ENCODE assay signal across 8 cellular contexts in genomic region chr9:120916573-120916972, GRCh38. TPM values are rescaled to one million over a fixed set of nuclear protein-coding genes. Genes with fewer than 3 reads are reported as not detected.
A peak's percentile ranks its signal among the peaks of the same experiment; 100 is the strongest.
DNase-seq lines count a peak whose midpoint lies in the region; ATAC-seq and TF ChIP-seq lines count a peak whose summit lies in the region.

No MANE protein-coding gene starts in this region.

- TF ChIP-seq RAD21 in SK-N-SH (IDR thresholded peaks at IDR 0.05; ENCODE audit: low read length) = peak; percentile 52

- H3K27me3 ChIP-seq in CD8-positive, alpha-beta T cell (ENCODE audit: insufficient read depth, low read length) = no peaks in the 10 kb centered on the region
- H3K27me3 ChIP-seq in SK-N-SH (ENCODE audit: insufficient read depth) (no peaks in the 10 kb centered on the region), fibroblast of lung (ENCODE audit: control insufficient read depth, insufficient read depth, low read length) (no peaks in the 10 kb centered on the region)

- no peak for TF ChIP-seq CTCF in CD8-positive, alpha-beta T cell (IDR thresholded peaks at IDR 0.05)
- TF ChIP-seq CTCF in SK-N-SH (IDR thresholded peaks at IDR 0.05) (peak; percentile 17; the same call in 1 of the 2 replicates), fibroblast of lung (conservative IDR thresholded peaks at IDR 0.05 in 1 of 2, IDR thresholded peaks at IDR 0.05 in 1 of 2; ENCODE audit: low read depth in 1 of 2, low read length in 2 of 2) (peak in 1 of 2 donors; percentile 37), osteocyte (IDR thresholded peaks at IDR 0.05) (peak; percentile 49)

- H3K4me3 ChIP-seq in CD8-positive, alpha-beta T cell (ENCODE audit: low read depth, low read length) = no peak overlapping the region
- H3K4me3 ChIP-seq in SK-N-SH (ENCODE audit: low read depth in 2 of 2, low read length in 1 of 2) (no peak overlapping the region), fibroblast of lung (replicated peaks in 1 of 4; ENCODE audit: control extremely low read depth in 1 of 4, insufficient read depth in 1 of 4, low read depth in 3 of 4, low read length in 4 of 4) (no peak overlapping the region)

- H3K9ac ChIP-seq in SK-N-SH = no peak overlapping the region
- no peak overlapping the region for H3K9ac ChIP-seq in fibroblast of lung (ENCODE audit: insufficient read depth, low read length)

- H3K27ac ChIP-seq in CD8-positive, alpha-beta T cell (ENCODE audit: low read depth, low read length) = no peak overlapping the region
- H3K27ac ChIP-seq in SK-N-SH (ENCODE audit: low read depth in 2 of 2, low read length in 1 of 2) (peak overlapping the region in 1 of 2 experiments; percentile 95; a peak in 2 of 4 replicates), fibroblast of lung (ENCODE audit: insufficient read depth, low read length) (no peak overlapping the region)

- peak overlapping the region; percentile 90 for H3K27ac Mint-ChIP-seq in CD8-positive, alpha-beta T cell
- peak overlapping the region; percentile 100 for H3K27ac Mint-ChIP-seq in osteocyte (ENCODE audit: unreplicated experiment)

- peaks cover 73% of the 10 kb centered on the region for H3K4me1 ChIP-seq in CD8-positive, alpha-beta T cell (ENCODE audit: insufficient read depth, low read length)
- H3K4me1 ChIP-seq in SK-N-SH (ENCODE audit: control insufficient read depth in 1 of 2, insufficient read depth in 2 of 2, low read depth in 1 of 2, low read length in 1 of 2) (peaks cover 27 to 62% of the 10 kb centered on the region in 2 experiments), fibroblast of lung (ENCODE audit: control insufficient read depth, extremely low read depth, insufficient read depth, low read length) (peaks cover 6% of the 10 kb centered on the region)

- no peak overlapping the region for H2AFZ ChIP-seq in SK-N-SH (ENCODE audit: low read depth)
- no peak overlapping the region for H2AFZ ChIP-seq in fibroblast of lung (ENCODE audit: low read length)

- H3K9me3 Mint-ChIP-seq in CD8-positive, alpha-beta T cell = no peaks in the 10 kb centered on the region
- H3K9me3 Mint-ChIP-seq in osteocyte (ENCODE audit: unreplicated experiment) = peaks cover 4% of the 10 kb centered on the region

- H3K36me3 Mint-ChIP-seq in CD8-positive, alpha-beta T cell = peaks cover 83% of the 10 kb centered on the region
- peaks cover 11% of the 10 kb centered on the region for H3K36me3 Mint-ChIP-seq in osteocyte (ENCODE audit: unreplicated experiment)

- peak in 1 of 2 experiments; percentile 63; a peak in 1 of 4 replicates for TF ChIP-seq EP300 in SK-N-SH (IDR thresholded peaks at IDR 0.05; ENCODE audit: borderline replicate concordance in 1 of 2, low read depth in 1 of 2, low read length in 1 of 2)

- peaks cover 45% of the 10 kb centered on the region for H3K36me3 ChIP-seq in CD8-positive, alpha-beta T cell (ENCODE audit: insufficient read depth, low read length)
- H3K36me3 ChIP-seq in SK-N-SH (replicated peaks in 1 of 2; ENCODE audit: control insufficient read depth in 1 of 2, insufficient read depth in 2 of 2, low read length in 1 of 2) (no peaks in the 10 kb centered on the region), fibroblast of lung (ENCODE audit: control insufficient read depth, insufficient read depth, low read length) (no peaks in the 10 kb centered on the region)

- H3K9me2 ChIP-seq in SK-N-SH = no peaks in the 10 kb centered on the region

- no peaks in the 10 kb centered on the region for H3K27me3 Mint-ChIP-seq in CD8-positive, alpha-beta T cell (ENCODE audit: low read depth)
- H3K27me3 Mint-ChIP-seq in osteocyte (ENCODE audit: unreplicated experiment) = no peaks in the 10 kb centered on the region

- peak overlapping the region; percentile 37; the same call in 1 of the 2 replicates for H3K4me2 ChIP-seq in SK-N-SH
- H3K4me2 ChIP-seq in fibroblast of lung (ENCODE audit: extremely low read depth, insufficient read depth, low read length) = peak overlapping the region; percentile 18

- POLR2A ChIA-PET in CD8-positive, alpha-beta T cell (lab: Charles Lee) = interaction anchor here (0.6 to 38.7 kb wide), 10 partner anchors 0 to 404 kb away, joined by 3 to 1009 read pairs (median 4); partner anchors contain the start of genes PHF19 and TRAF1
- POLR2A ChIA-PET in SK-N-SH (lab: Yijun Ruan, JAX) = interaction anchor here (0.6 to 2.3 kb wide), 8 partner anchors 16 to 168 kb away, joined by 3 to 10 read pairs (median 4); partner anchors contain the start of genes FBXW2 and PHF19

- H3F3A ChIP-seq in SK-N-SH (replicated peaks; ENCODE audit: insufficient read depth) = peaks cover 5% of the 10 kb centered on the region

- CTCF ChIA-PET in CD8-positive, alpha-beta T cell (lab: Charles Lee) = interaction anchor here (0.7 to 2.6 kb wide), 10 partner anchors 9 to 74 kb away, joined by 3 to 16 read pairs (median 4); partner anchors contain the start of genes PSMD5 and TRAF1
- CTCF ChIA-PET in SK-N-SH (lab: Yijun Ruan, JAX) = interaction anchor here (0.6 to 1.7 kb wide), 9 partner anchors 9 to 330 kb away, joined by 3 to 9 read pairs (median 3); no protein-coding TSS in a partner anchor

- H3K79me2 ChIP-seq in SK-N-SH (ENCODE audit: insufficient read depth) (no peaks in the 10 kb centered on the region), fibroblast of lung (ENCODE audit: control insufficient read depth, insufficient read depth, low read length) (no peaks in the 10 kb centered on the region)

- peaks cover 86% of the 10 kb centered on the region for H3K4me1 Mint-ChIP-seq in CD8-positive, alpha-beta T cell (ENCODE audit: low read depth)
- peaks cover 71% of the 10 kb centered on the region for H3K4me1 Mint-ChIP-seq in osteocyte (ENCODE audit: unreplicated experiment)

- H3K4me3 Mint-ChIP-seq in CD8-positive, alpha-beta T cell = peak overlapping the region; percentile 16
- peak overlapping the region; percentile 49 for H3K4me3 Mint-ChIP-seq in osteocyte (ENCODE audit: unreplicated experiment)

- WGBS in SK-N-SH (ENCODE audit: low lambda C conversion rate) = 14% methylated on average over 3 of the region's 3 CpGs

- H4K20me1 ChIP-seq in SK-N-SH (ENCODE audit: insufficient read depth) (no peaks in the 10 kb centered on the region), fibroblast of lung (ENCODE audit: control insufficient read depth, extremely low read depth, insufficient read depth, low read length) (no peaks in the 10 kb centered on the region)

- no peaks in the 10 kb centered on the region for H3K9me3 ChIP-seq in CD8-positive, alpha-beta T cell (ENCODE audit: low read length)
- no peaks in the 10 kb centered on the region for H3K9me3 ChIP-seq in SK-N-SH
- H3K9me3 ChIP-seq in fibroblast of lung (ENCODE audit: control insufficient read depth, insufficient read depth, low read depth, low read length) = no peaks in the 10 kb centered on the region

- no peak for DNase-seq in CD8-positive, alpha-beta T cell
- DNase-seq in SK-N-SH = peak; percentile 78
- peak in 1 of 2 donors; percentile 93 for DNase-seq in fibroblast of lung (ENCODE audit: low read depth in 2 of 2)
- no peak for DNase-seq in osteocyte (ENCODE audit: extremely low spot score, unreplicated experiment)
- DNase-seq in NCI-H1048 (lab: John Stamatoyannopoulos, UW) = no peak

- intact Hi-C loops in CD8-positive, alpha-beta T cell (cut with DNase I, micrococcal nuclease) = loop anchor here (1.0 to 2.0 kb wide), 4 partner anchors 9 to 26 kb away; no protein-coding TSS in a partner anchor

- no peak for ATAC-seq in CD8-positive, alpha-beta T cell
- ATAC-seq in GM18870 (IDR thresholded peaks at IDR 0.05; ENCODE audit: unreplicated experiment) (no peak), GM19452 (IDR thresholded peaks at IDR 0.05; ENCODE audit: unreplicated experiment) (no peak), HG03442 (IDR thresholded peaks at IDR 0.05; ENCODE audit: unreplicated experiment) (no peak)

TF ChIP-seq in SK-N-SH, 30 proteins besides CTCF, POLR2A, EP300 and RAD21 (continues in another document):
- TF ChIP-seq MEF2A (IDR thresholded peaks at IDR 0.05; ENCODE audit: borderline replicate concordance, low read depth) = no peak
- no peak for TF ChIP-seq MXI1 (IDR thresholded peaks at IDR 0.05; ENCODE audit: low read depth, low read length)
- TF ChIP-seq TAF1 (IDR thresholded peaks at IDR 0.05; ENCODE audit: borderline replicate concordance, low read depth, low read length) = no peak
- peak; percentile 55 for TF ChIP-seq CHD2 (IDR thresholded peaks at IDR 0.05; ENCODE audit: low read length, partially characterized antibody)
- no peak for TF ChIP-seq ELF1 (IDR thresholded peaks at IDR 0.05)
- TF ChIP-seq FOXJ3 (CRISPR knock-in tag; IDR thresholded peaks at IDR 0.05) = no peak; the same call in 1 of the 2 replicates
- no peak for TF ChIP-seq FOSL2 (IDR thresholded peaks at IDR 0.05; ENCODE audit: borderline replicate concordance, low read depth)
- no peak for TF ChIP-seq RFX5 (IDR thresholded peaks at IDR 0.05; ENCODE audit: low read length)
- TF ChIP-seq IRF3 (IDR thresholded peaks at IDR 0.05; ENCODE audit: low read depth, low read length) = no peak
- peak; percentile 89 for TF ChIP-seq TCF12 (IDR thresholded peaks at IDR 0.05)
- no peak for TF ChIP-seq GABPA (IDR thresholded peaks at IDR 0.05; ENCODE audit: low read depth)

RNA-seq across cellular contexts. Expression of gene TRAF1, which starts 10.0 kb away (rescaled TPM):
- total RNA-seq in CD8-positive, alpha-beta T cell = 10 to 100 TPM; 61.2 to 61.7 TPM
- polyA plus RNA-seq in SK-N-SH (2012; rRNA removed) = 1.2 and 1.5 TPM in 2 replicates
- 0.54 and 0.84 TPM in 2 replicates for polyA plus RNA-seq in SK-N-SH (2012; cell fraction: cytosol; rRNA removed)
- polyA plus RNA-seq in SK-N-SH (2012; cell fraction: nucleus; rRNA removed) = 3.0 and 3.6 TPM in 2 replicates
- 2.6 and 3.8 TPM in 2 replicates for total RNA-seq in fibroblast of lung
- 0.58 and 0.93 TPM in 2 replicates for polyA plus RNA-seq in fibroblast of lung
- 0.52 and 0.82 TPM in 2 replicates for polyA plus RNA-seq in fibroblast of lung (2012)
- polyA minus RNA-seq in fibroblast of lung (ENCODE audit: low replicate concordance) = 1.4 TPM in 2 replicates
- total RNA-seq in osteocyte = 7.1 and 7.8 TPM in 2 replicates

RNA-seq across cellular contexts. Expression of gene PHF19, which starts 39.6 kb away (rescaled TPM):
- total RNA-seq in CD8-positive, alpha-beta T cell = 10 to 100 TPM; 47.3 to 48.5 TPM
- 24.5 and 33.4 TPM in 2 replicates for polyA plus RNA-seq in SK-N-SH (2012; rRNA removed)
- 18.0 and 25.0 TPM in 2 replicates for polyA plus RNA-seq in SK-N-SH (2012; cell fraction: cytosol; rRNA removed)
- 38.5 and 64.8 TPM in 2 replicates for polyA plus RNA-seq in SK-N-SH (2012; cell fraction: nucleus; rRNA removed)
- 22.1 and 38.3 TPM in 2 replicates for total RNA-seq in fibroblast of lung
- 21.4 and 60.5 TPM in 2 replicates for polyA plus RNA-seq in fibroblast of lung
- polyA plus RNA-seq in fibroblast of lung (2012) = 26.3 and 73.6 TPM in 2 replicates
- polyA minus RNA-seq in fibroblast of lung (ENCODE audit: low replicate concordance) = 47.6 and 166 TPM in 2 replicates
- total RNA-seq in osteocyte = 194 and 212 TPM in 2 replicates
